Comparison of ENCODE assay signal across 5 cellular contexts in the genomic region with DNA sequence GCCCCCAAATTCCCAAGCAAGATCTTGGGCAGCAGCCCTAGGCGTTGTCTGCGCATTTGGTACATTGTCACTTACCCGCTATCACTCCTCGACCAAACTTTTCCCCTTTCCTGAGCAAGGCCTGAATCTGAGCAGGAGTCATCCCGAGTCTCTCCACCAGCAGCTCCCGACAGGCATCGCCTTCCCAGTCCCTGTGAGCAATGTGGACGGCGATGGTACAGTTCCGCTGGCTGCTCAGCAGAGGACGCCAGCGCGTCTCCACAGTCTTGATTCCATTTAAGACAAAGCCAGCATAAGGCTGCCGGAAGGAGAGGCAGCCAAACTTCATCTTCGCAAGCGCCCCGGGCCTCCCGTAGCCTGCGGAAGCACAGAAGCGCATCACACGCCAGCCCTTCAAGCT. TPM values are rescaled to one million over a fixed set of nuclear protein-coding genes. Genes with fewer than 3 reads are reported as not detected.
"Had no signal": no experiment of that assay in that cellular context is flagged by ENCODE, and none has a peak within 500 bp of the region (broad histone marks: within the 10 kb centered on the region; RNA-seq: fewer than 3 reads in every experiment).

No MANE protein-coding gene starts in this region.

RNA-seq across cellular contexts. Expression of a gene that starts 4.2 kb away (rescaled TPM):
- total RNA-seq: GM23248, H4, H7, HT-29 had no signal
- polyA plus RNA-seq: GM23248, IgD-negative memory B cell had no signal

RNA-seq across cellular contexts. Expression of a gene that starts 52.6 kb away (rescaled TPM):
- total RNA-seq: GM23248, H4, H7, HT-29 had no signal
- polyA plus RNA-seq: GM23248, IgD-negative memory B cell had no signal
